In genomic region chr6:95127266-95127665, GRCh38 we compare ENCODE assay signal across 21 cellular contexts.
DNase-seq lines count a peak whose midpoint lies in the region; ATAC-seq and TF ChIP-seq lines count a peak whose summit lies in the region.
"Had no signal": no experiment of that assay in that cellular context is flagged by ENCODE, and none has a peak within 500 bp of the region (broad histone marks: within the 10 kb centered on the region; RNA-seq: fewer than 3 reads in every experiment).

No MANE protein-coding gene starts in this region.

- no peaks in the 10 kb centered on the region for H3K4me1 ChIP-seq in upper lobe of right lung
- H3K4me1 ChIP-seq: Caco-2, SJSA1 had no signal

- no peaks in the 10 kb centered on the region for H3K9me3 ChIP-seq in upper lobe of right lung
- H3K9me3 ChIP-seq: Caco-2, SJSA1 had no signal

- ATAC-seq in upper lobe of right lung, result peak; percentile 51
- ATAC-seq: CD8-positive, alpha-beta T cell; PC-3 had no signal

- DNase-seq in NCI-H1436 (lab: John Stamatoyannopoulos, UW) (peak; percentile 4), NCI-H2029 (lab: John Stamatoyannopoulos, UW) (peak; percentile 6), NCI-H345 (lab: John Stamatoyannopoulos, UW) (peak; percentile 63), upper lobe of right lung (no peak), RKO (ENCODE audit: low spot score) (no peak), NCI-H2227 (lab: John Stamatoyannopoulos, UW; ENCODE audit: unreplicated experiment) (no peak)
- no peak for DNase-seq in activated CD8-positive, alpha-beta memory T cell treated with anti-CD3 and anti-CD28 coated beads for 24 hours
- DNase-seq: Caco-2; CD8-positive, alpha-beta T cell; DND-41; HCEC 1CT; KBM-7; MV-4-11; NCI-H2081; NCI-H524; NCI-H82; NK-92 treated with Interleukin-12 subunit alpha and Interleukin-12 subunit beta, amount 100 ng/mL, for 24 hours; PC-3; Right ventricle myocardium superior had no signal

- no peak overlapping the region for H3K4me3 ChIP-seq in upper lobe of right lung
- H3K4me3 ChIP-seq: SJSA1 had no signal

- H3K27ac ChIP-seq in upper lobe of right lung, result no peak overlapping the region
- H3K27ac ChIP-seq: C4-2B, SJSA1 had no signal

- intact Hi-C loops in upper lobe of right lung (cut with DNase I), result no loop called here

- no peak for TF ChIP-seq CTCF in upper lobe of right lung (IDR thresholded peaks at IDR 0.05)

- H3K36me3 ChIP-seq in upper lobe of right lung, result no peaks in the 10 kb centered on the region
- H3K36me3 ChIP-seq: SJSA1 had no signal

- no peaks in the 10 kb centered on the region for H3K27me3 ChIP-seq in upper lobe of right lung
- H3K27me3 ChIP-seq: SJSA1 had no signal

Comparison
In these comparisons a context has a peak if more than half of its experiments do, and no peak if none do; other contexts are left out.
1. DNase-seq: peak in NCI-H1436 (single experiment), NCI-H2029 (single experiment) and NCI-H345 (single experiment); none in upper lobe of right lung (single experiment), activated CD8-positive, alpha-beta memory T cell treated with anti-CD3 and anti-CD28 coated beads for 24 hours (single experiment), RKO (single experiment) and NCI-H2227 (single experiment).